ENCODE assay signal across 9 cellular contexts in genomic region chr2:74876081-74876886, GRCh38. TPM values are rescaled to one million over a fixed set of nuclear protein-coding genes. Genes with fewer than 3 reads are reported as not detected.
DNase-seq lines count a peak whose midpoint lies in the region; ATAC-seq and TF ChIP-seq lines count a peak whose summit lies in the region.
"Had no signal": no experiment of that assay in that cellular context is flagged by ENCODE, and none has a peak within 500 bp of the region (broad histone marks: within the 10 kb centered on the region; RNA-seq: fewer than 3 reads in every experiment).

No MANE protein-coding gene starts in this region.

- no peaks in the 10 kb centered on the region for H3K9me3 Mint-ChIP-seq in CD4-positive, CD25-positive, alpha-beta regulatory T cell
- no peaks in the 10 kb centered on the region for H3K9me3 Mint-ChIP-seq in activated naive CD8-positive, alpha-beta T cell treated with anti-CD3 and anti-CD28 coated beads, Interleukin-2, amount 10 ng/mL, durations not matched to agents 7 days and 5 days

- WGBS in heart left ventricle, 4 donors: 48 to 58% (median 56%) methylated on average over 13 of the region's 13 CpGs
- WGBS in psoas muscle, 3 donors: 48 to 60% (median 50%) methylated on average over 13 of the region's 13 CpGs

- TF ChIP-seq POLR2A in heart left ventricle (IDR thresholded peaks at IDR 0.05): no peak

- intact Hi-C loops in heart left ventricle (cut with DNase I): loop anchor here (1.0 to 5.0 kb wide), 6 partner anchors 161 to 186 kb away; no protein-coding TSS in a partner anchor
- intact Hi-C loops in psoas muscle (cut with DNase I): loop anchor here (1.0 to 5.0 kb wide), 5 partner anchors 39 to 186 kb away; no protein-coding TSS in a partner anchor

- no peak overlapping the region for H3K4me3 ChIP-seq in CD4-positive, CD25-positive, alpha-beta regulatory T cell (ENCODE audit: low read depth, low read length)
- H3K4me3 ChIP-seq in Jurkat, Clone E6-1 (ENCODE audit: low read length): no peak overlapping the region
- H3K4me3 ChIP-seq in heart left ventricle: no peak overlapping the region
- H3K4me3 ChIP-seq in psoas muscle: no peak overlapping the region
- H3K4me3 ChIP-seq: SK-N-MC had no signal

- H3K36me3 Mint-ChIP-seq in CD4-positive, CD25-positive, alpha-beta regulatory T cell: peaks cover 30% of the 10 kb centered on the region
- peaks cover 26% of the 10 kb centered on the region for H3K36me3 Mint-ChIP-seq in activated naive CD8-positive, alpha-beta T cell treated with anti-CD3 and anti-CD28 coated beads, Interleukin-2, amount 10 ng/mL, durations not matched to agents 7 days and 5 days

- no peak overlapping the region for H3K27ac ChIP-seq in CD4-positive, CD25-positive, alpha-beta regulatory T cell (ENCODE audit: insufficient read depth, low read length, poor library complexity, severe bottlenecking)
- H3K27ac ChIP-seq in heart left ventricle: peak overlapping the region in 1 of 12 donors; percentile 79
- peak overlapping the region; percentile 44 for H3K27ac ChIP-seq in psoas muscle
- H3K27ac ChIP-seq: SK-N-MC had no signal

- no peak overlapping the region for H3K4me3 Mint-ChIP-seq in CD4-positive, CD25-positive, alpha-beta regulatory T cell
- H3K4me3 Mint-ChIP-seq in activated naive CD8-positive, alpha-beta T cell treated with anti-CD3 and anti-CD28 coated beads, Interleukin-2, amount 10 ng/mL, durations not matched to agents 7 days and 5 days: no peak overlapping the region

- POLR2A ChIA-PET in activated naive CD8-positive, alpha-beta T cell treated with anti-CD3 and anti-CD28 coated beads, Interleukin-2, amount 10 ng/mL, durations not matched to agents 7 days and 5 days (lab: Charles Lee): no interaction called here

- H3K4me1 ChIP-seq in CD4-positive, CD25-positive, alpha-beta regulatory T cell (ENCODE audit: control insufficient read depth, insufficient read depth, low read length, poor library complexity, severe bottlenecking): peaks cover 4% of the 10 kb centered on the region
- H3K4me1 ChIP-seq in heart left ventricle (peaks cover 0 to 34% (median 3%) of the 10 kb centered on the region in 12 donors), psoas muscle (peaks cover 8% of the 10 kb centered on the region)

- TF ChIP-seq CTCF in heart left ventricle (IDR thresholded peaks at IDR 0.05): peak; percentile 56 to 80 (median 70)
- peak; percentile 73 for TF ChIP-seq CTCF in psoas muscle (IDR thresholded peaks at IDR 0.05)

- H3K27me3 Mint-ChIP-seq in CD4-positive, CD25-positive, alpha-beta regulatory T cell: no peaks in the 10 kb centered on the region
- no peaks in the 10 kb centered on the region for H3K27me3 Mint-ChIP-seq in activated naive CD8-positive, alpha-beta T cell treated with anti-CD3 and anti-CD28 coated beads, Interleukin-2, amount 10 ng/mL, durations not matched to agents 7 days and 5 days

- ATAC-seq in CD4-positive, CD25-positive, alpha-beta regulatory T cell (ENCODE audit: low read depth in 2 of 2): peak; percentile 54 to 62
- ATAC-seq in GM19025 (IDR thresholded peaks at IDR 0.05; ENCODE audit: low read depth, unreplicated experiment) (peak; percentile 63), heart left ventricle (peak in 3 of 4 donors; percentile 50 to 75 (median 69)), psoas muscle (peak; percentile 62 to 81 (median 68)), GM21825 (IDR thresholded peaks at IDR 0.05; ENCODE audit: unreplicated experiment) (no peak)
- peak; percentile 77 for ATAC-seq in activated naive CD8-positive, alpha-beta T cell treated with anti-CD3 and anti-CD28 coated beads, Interleukin-2, amount 10 ng/mL, durations not matched to agents 7 days and 5 days (ENCODE audit: low read depth)

- no peaks in the 10 kb centered on the region for H3K9me3 ChIP-seq in CD4-positive, CD25-positive, alpha-beta regulatory T cell (ENCODE audit: control insufficient read depth in 2 of 2, low read length in 2 of 2)
- H3K9me3 ChIP-seq in heart left ventricle (no peaks in the 10 kb centered on the region), psoas muscle (no peaks in the 10 kb centered on the region)

- peaks cover 25% of the 10 kb centered on the region for H3K36me3 ChIP-seq in CD4-positive, CD25-positive, alpha-beta regulatory T cell (ENCODE audit: control insufficient read depth, insufficient read depth, low read length)
- H3K36me3 ChIP-seq in heart left ventricle: peaks cover 0 to 44% (median 15%) of the 10 kb centered on the region in 9 donors
- peaks cover 25 to 81% of the 10 kb centered on the region in 2 donors for H3K36me3 ChIP-seq in psoas muscle (ENCODE audit: insufficient read depth in 1 of 2, low read depth in 1 of 2)

- H3K27me3 ChIP-seq in CD4-positive, CD25-positive, alpha-beta regulatory T cell (ENCODE audit: control insufficient read depth, insufficient read depth, low read length): no peaks in the 10 kb centered on the region
- H3K27me3 ChIP-seq in heart left ventricle (no peaks in the 10 kb centered on the region), psoas muscle (ENCODE audit: insufficient read depth in 3 of 3, low read length in 2 of 3) (no peaks in the 10 kb centered on the region)

- H3K4me1 Mint-ChIP-seq in CD4-positive, CD25-positive, alpha-beta regulatory T cell: peaks cover 0 to 9% (median 5%) of the 10 kb centered on the region in 4 donors
- H3K4me1 Mint-ChIP-seq in activated naive CD8-positive, alpha-beta T cell treated with anti-CD3 and anti-CD28 coated beads, Interleukin-2, amount 10 ng/mL, durations not matched to agents 7 days and 5 days: peaks cover 4% of the 10 kb centered on the region

- H3K27ac Mint-ChIP-seq in CD4-positive, CD25-positive, alpha-beta regulatory T cell: peak overlapping the region in 2 of 3 donors; percentile 60 to 67
- peak overlapping the region; percentile 42 for H3K27ac Mint-ChIP-seq in activated naive CD8-positive, alpha-beta T cell treated with anti-CD3 and anti-CD28 coated beads, Interleukin-2, amount 10 ng/mL, durations not matched to agents 7 days and 5 days

- peak; percentile 13 to 77 (median 74) for DNase-seq in CD4-positive, CD25-positive, alpha-beta regulatory T cell
- peak; percentile 52 for DNase-seq in Jurkat, Clone E6-1 (ENCODE audit: low read depth, low spot score)
- DNase-seq in SHP77 treated with DMSO at 0.1 percent for 48 hours (lab: John Stamatoyannopoulos, UW) (peak; percentile 9), heart left ventricle (peak in 1 of 5 donors; percentile 28), psoas muscle (no peak)
- DNase-seq in activated naive CD8-positive, alpha-beta T cell treated with anti-CD3 and anti-CD28 coated beads, Interleukin-2, amount 10 ng/mL, durations not matched to agents 7 days and 5 days: peak; percentile 37

RNA-seq across cellular contexts. Expression of gene HK2, which starts 42.4 kb away (rescaled TPM):
- 11.4 TPM for total RNA-seq in CD4-positive, CD25-positive, alpha-beta regulatory T cell
- polyA plus RNA-seq in CD4-positive, CD25-positive, alpha-beta regulatory T cell: 1 to 10 TPM; 2.7 to 5.6 (median 4.1) TPM
- 17.0 TPM for polyA plus RNA-seq in Jurkat, Clone E6-1 (2012; ENCODE audit: insufficient read depth, insufficient read length)
- total RNA-seq in activated naive CD8-positive, alpha-beta T cell treated with anti-CD3 and anti-CD28 coated beads, Interleukin-2, amount 10 ng/mL, durations not matched to agents 7 days and 5 days: 10 to 100 TPM; 39.8 to 40.9 TPM
- 10 to 100 TPM in 7 of 9 donors, 1 to 10 TPM in 2; 1.9 to 24.6 (median 16.3) TPM for total RNA-seq in heart left ventricle
- 10 to 100 TPM in 1 of 2 donors, 1 to 10 TPM in 1; 8.3 to 31.5 TPM for polyA plus RNA-seq in heart left ventricle
- total RNA-seq in psoas muscle: 100 to 1,000 TPM in 1 of 4 donors, 10 to 100 TPM in 3; 47.9 to 150 (median 90.9) TPM
- polyA plus RNA-seq in psoas muscle: 100 to 1,000 TPM in 1 of 3 donors, 10 to 100 TPM in 2; 14.3 to 229 (median 61.0) TPM

Comparison
In these comparisons a context has a peak if more than half of its experiments do, and no peak if none do; other contexts are left out.
1. DNase-seq: peak in CD4-positive, CD25-positive, alpha-beta regulatory T cell (3 of 3), Jurkat, Clone E6-1 (single experiment), SHP77 treated with DMSO at 0.1 percent for 48 hours (single experiment) and activated naive CD8-positive, alpha-beta T cell treated with anti-CD3 and anti-CD28 coated beads, Interleukin-2, amount 10 ng/mL, durations not matched to agents 7 days and 5 days (single experiment); none in psoas muscle (0 of 2).